5 cellular contexts compared by ENCODE assay signal in genomic region chr19:37865930-37866329, GRCh38. TPM values are rescaled to one million over a fixed set of nuclear protein-coding genes. Genes with fewer than 3 reads are reported as not detected.
"Had no signal": no experiment of that assay in that cellular context is flagged by ENCODE, and none has a peak within 500 bp of the region (broad histone marks: within the 10 kb centered on the region; RNA-seq: fewer than 3 reads in every experiment).

No MANE protein-coding gene starts in this region.

RNA-seq across cellular contexts. Expression of gene WDR87, which starts 40.5 kb away (rescaled TPM):
- total RNA-seq: K562, M059J, SK-MEL-5 had no signal
- polyA plus RNA-seq: IgD-negative memory B cell, K562, SK-N-SH had no signal
